Comparison of ENCODE assay signal across 1 cellular context in genomic region chr2:66962625-66963207, GRCh38.
TF ChIP-seq lines count a peak whose summit lies in the region.

No MANE protein-coding gene starts in this region.

TF ChIP-seq in H1, 55 proteins besides CTCF, POLR2A, EP300 and RAD21 (continued from another document):
- TF ChIP-seq E2F6 (IDR thresholded peaks at IDR 0.05) = no peak
